In the genomic region with DNA sequence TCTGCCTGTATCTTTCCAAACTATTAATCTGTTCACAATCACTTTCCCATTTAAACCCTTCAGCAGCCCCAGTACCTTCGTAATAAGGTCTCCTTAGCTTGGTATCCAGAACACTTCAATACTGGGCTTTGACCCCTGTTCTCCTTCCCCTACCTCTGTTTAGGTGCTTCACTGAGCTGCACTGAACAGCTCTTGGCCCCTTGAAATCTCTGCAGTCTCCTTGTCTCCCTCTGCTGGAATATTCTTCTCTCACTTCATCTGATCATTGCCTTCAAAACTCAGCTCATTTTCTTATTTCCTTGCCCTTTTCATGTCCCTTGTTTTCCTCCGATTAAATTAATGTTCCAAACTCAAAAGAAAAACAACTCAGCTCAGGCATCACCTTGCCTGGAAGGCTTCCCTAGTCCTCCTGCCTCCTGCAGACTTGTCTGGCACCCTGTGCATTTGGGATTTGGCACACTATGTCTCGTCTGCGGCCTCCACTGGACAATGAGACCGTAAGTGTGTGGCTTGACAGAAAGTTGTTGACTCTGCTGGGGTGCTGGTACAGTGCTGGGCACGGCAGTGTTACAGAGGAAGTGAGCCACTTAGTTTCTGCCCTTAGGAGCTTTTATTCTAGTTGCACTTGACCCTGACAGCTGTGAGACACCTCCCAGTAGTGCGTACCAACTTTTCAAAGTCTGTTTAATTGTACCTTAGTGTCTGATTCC, we compare ENCODE assay signal across 1 cellular context.
TF ChIP-seq lines count a peak whose summit lies in the region.

No MANE protein-coding gene starts in this region.

TF ChIP-seq in HEK293, 187 proteins besides CTCF, POLR2A, EP300 and RAD21:
- TF ChIP-seq GLIS1 (tag by site-specific recombination; IDR thresholded peaks at IDR 0.05): peak; percentile 96
